Comparison of ENCODE assay signal across 8 cellular contexts in genomic region chr1:221845650-221846371, GRCh38.
A peak's percentile ranks its signal among the peaks of the same experiment; 100 is the strongest.
DNase-seq lines count a peak whose midpoint lies in the region; ATAC-seq, FAIRE-seq and TF ChIP-seq lines count a peak whose summit lies in the region.

No MANE protein-coding gene starts in this region.

- H3K27ac Mint-ChIP-seq in H9 = peak overlapping the region in 1 of 3 experiments; percentile 34; a peak in 1 of 7 replicates
- H3K27ac Mint-ChIP-seq in activated CD4-positive, alpha-beta memory T cell treated with anti-CD3 and anti-CD28 coated beads, Interleukin-2, amount 10 ng/mL, durations not matched to agents 7 days and 5 days = no peak overlapping the region
- H3K27ac Mint-ChIP-seq in glutamatergic neuron (ENCODE audit: unreplicated experiment) = no peak overlapping the region
- no peak overlapping the region for H3K27ac Mint-ChIP-seq in activated T-cell treated with anti-CD3 and anti-CD28 coated beads, Interleukin-2, amount 50 U/mL, for 72 hours

- H2BK15ac ChIP-seq in H9 (ENCODE audit: low read depth, low read length) = no peak overlapping the region
- no peak overlapping the region for H2BK15ac ChIP-seq in H1 (ENCODE audit: low read length)

- no peak for TF ChIP-seq EP300 in H1 (IDR thresholded peaks at IDR 0.05; ENCODE audit: borderline replicate concordance in 1 of 2, low read depth in 2 of 2, low read length in 2 of 2)

- no peaks in the 10 kb centered on the region for H3K36me3 Mint-ChIP-seq in H9 (ENCODE audit: insufficient read depth in 1 of 3, low read depth in 3 of 3)
- H3K36me3 Mint-ChIP-seq in activated CD4-positive, alpha-beta memory T cell treated with anti-CD3 and anti-CD28 coated beads, Interleukin-2, amount 10 ng/mL, durations not matched to agents 7 days and 5 days (ENCODE audit: low read depth) = no peaks in the 10 kb centered on the region
- H3K36me3 Mint-ChIP-seq in glutamatergic neuron (ENCODE audit: unreplicated experiment) = no peaks in the 10 kb centered on the region
- H3K36me3 Mint-ChIP-seq in activated T-cell treated with anti-CD3 and anti-CD28 coated beads, Interleukin-2, amount 50 U/mL, for 72 hours (ENCODE audit: insufficient read depth in 2 of 2) = no peaks in the 10 kb centered on the region

- H3K4me3 Mint-ChIP-seq in H9 = no peak overlapping the region
- no peak overlapping the region for H3K4me3 Mint-ChIP-seq in activated CD4-positive, alpha-beta memory T cell treated with anti-CD3 and anti-CD28 coated beads, Interleukin-2, amount 10 ng/mL, durations not matched to agents 7 days and 5 days
- no peak overlapping the region for H3K4me3 Mint-ChIP-seq in glutamatergic neuron (ENCODE audit: unreplicated experiment)
- H3K4me3 Mint-ChIP-seq in activated T-cell treated with anti-CD3 and anti-CD28 coated beads, Interleukin-2, amount 50 U/mL, for 72 hours = no peak overlapping the region

- FAIRE-seq in H1 (lab: Jason Lieb, UNC) = no peak

- H2BK120ac ChIP-seq in H9 (ENCODE audit: low read depth, low read length, poor library complexity, severe bottlenecking) (no peak overlapping the region), H1 (replicated peaks; ENCODE audit: low read depth, low read length) (no peak overlapping the region)

- no peak overlapping the region for H3T11ph ChIP-seq in H9 (ENCODE audit: low read length)

- CTCF ChIA-PET in H1 (lab: Charles Lee; ENCODE audit: partially characterized antibody) = interaction anchor here (0.7 to 2.1 kb wide), 8 partner anchors 9 to 368 kb away, joined by 3 to 6 read pairs (median 3); partner anchors contain the start of gene DUSP10
- CTCF ChIA-PET in activated CD4-positive, alpha-beta memory T cell treated with anti-CD3 and anti-CD28 coated beads, Interleukin-2, amount 10 ng/mL, durations not matched to agents 7 days and 5 days (lab: Charles Lee) = no interaction called here

- H3K56ac ChIP-seq in H9 (ENCODE audit: insufficient read length, low read depth, low read length) = no peak overlapping the region
- H3K56ac ChIP-seq in H1 (replicated peaks; ENCODE audit: insufficient read length, low read depth, low read length) = no peak overlapping the region

- H3K23ac ChIP-seq in H9 (ENCODE audit: insufficient read length, low read depth, low read length) (no peak overlapping the region), H1 (ENCODE audit: insufficient read length) (no peak overlapping the region)

- no peak overlapping the region for H3K4ac ChIP-seq in H9 (ENCODE audit: low read depth, low read length)
- no peak overlapping the region for H3K4ac ChIP-seq in H1 (replicated peaks; ENCODE audit: insufficient read length, low read depth, low read length)

- H3K18ac ChIP-seq in H9 (ENCODE audit: insufficient read length, low read depth, low read length) (no peak overlapping the region), H1 (ENCODE audit: extremely low read depth, low read length) (no peak overlapping the region)

- TF ChIP-seq CTCF in H9 (conservative IDR thresholded peaks at IDR 0.05) = no peak
- TF ChIP-seq CTCF in H1 (IDR thresholded peaks at IDR 0.05; ENCODE audit: control extremely low read depth in 1 of 3, insufficient read depth in 1 of 3, low read depth in 1 of 3, low read length in 3 of 3) = no peak
- no peak for TF ChIP-seq CTCF in glutamatergic neuron (IDR thresholded peaks at IDR 0.05; ENCODE audit: partially characterized antibody, unreplicated experiment)

- DNase-seq in H9 = peak; percentile 36
- peak; percentile 36 for DNase-seq in NCI-H510A treated with DMSO at 0.1 percent for 48 hours (lab: John Stamatoyannopoulos, UW)
- DNase-seq in H1 (ENCODE audit: low read depth in 1 of 2, low spot score in 2 of 2) = no peak
- DNase-seq in renal cortical epithelial cell (ENCODE audit: low read depth) = peak; percentile 84
- DNase-seq in activated CD4-positive, alpha-beta memory T cell treated with anti-CD3 and anti-CD28 coated beads, Interleukin-2, amount 10 ng/mL, durations not matched to agents 7 days and 5 days = no peak
- no peak for DNase-seq in D341Med (ENCODE audit: low spot score)
- no peak for DNase-seq in glutamatergic neuron
- no peak for DNase-seq in activated T-cell treated with anti-CD3 and anti-CD28 coated beads, Interleukin-2, amount 50 U/mL, for 72 hours

- H3K27me3 Mint-ChIP-seq in H9 (ENCODE audit: low read depth) = no peaks in the 10 kb centered on the region
- H3K27me3 Mint-ChIP-seq in activated CD4-positive, alpha-beta memory T cell treated with anti-CD3 and anti-CD28 coated beads, Interleukin-2, amount 10 ng/mL, durations not matched to agents 7 days and 5 days = no peaks in the 10 kb centered on the region
- H3K27me3 Mint-ChIP-seq in glutamatergic neuron (ENCODE audit: unreplicated experiment) = peaks cover 5% of the 10 kb centered on the region
- peaks cover 9% of the 10 kb centered on the region for H3K27me3 Mint-ChIP-seq in activated T-cell treated with anti-CD3 and anti-CD28 coated beads, Interleukin-2, amount 50 U/mL, for 72 hours (ENCODE audit: low read depth)

- H2BK12ac ChIP-seq in H9 (ENCODE audit: insufficient read length, low read depth, low read length) (no peak overlapping the region), H1 (ENCODE audit: low read depth, low read length) (no peak overlapping the region)

- H3K4me3 ChIP-seq in H1 (ENCODE audit: extremely low read depth in 1 of 4, insufficient read depth in 2 of 4, low read depth in 3 of 4, low read length in 4 of 4) = no peak overlapping the region

- H2BK5ac ChIP-seq in H9 (ENCODE audit: insufficient read length, low read length) (no peak overlapping the region), H1 (ENCODE audit: low read depth, low read length) (no peak overlapping the region)

- H2AFZ ChIP-seq in H9 (ENCODE audit: low read length) = no peak overlapping the region
- no peak overlapping the region for H2AFZ ChIP-seq in H1 (ENCODE audit: low read length)

- H4K8ac ChIP-seq in H9 (replicated peaks; ENCODE audit: insufficient read length, low read depth, low read length) (no peak overlapping the region), H1 (ENCODE audit: extremely low read depth, insufficient read depth, low read length) (no peak overlapping the region)

- TF ChIP-seq POLR2A in H1 (IDR thresholded peaks at IDR 0.05; ENCODE audit: control extremely low read depth in 1 of 2, low read depth in 2 of 2, low read length in 2 of 2) = no peak

- H3K27ac ChIP-seq in H9 (ENCODE audit: insufficient read length, low read depth, low read length) (no peak overlapping the region), H1 (ENCODE audit: low read depth, low read length) (no peak overlapping the region)

- H3K27me3 ChIP-seq in H9 (ENCODE audit: insufficient read depth, low read length) (no peaks in the 10 kb centered on the region), H1 (replicated peaks in 1 of 4; ENCODE audit: control insufficient read depth in 3 of 4, extremely low read depth in 1 of 4, insufficient read depth in 3 of 4, low read length in 3 of 4) (peaks cover 0 to 1% (median 0%) of the 10 kb centered on the region in 4 experiments; a peak in 1 of 7 replicates)

- H3K23me2 ChIP-seq in H9 (ENCODE audit: insufficient read length, low read depth, low read length, poor library complexity, severe bottlenecking) (no peaks in the 10 kb centered on the region), H1 (ENCODE audit: low read depth, low read length) (peaks cover 2% of the 10 kb centered on the region; the same call in 1 of the 2 replicates)

- no peaks in the 10 kb centered on the region for H3K4me1 ChIP-seq in H9 (ENCODE audit: insufficient read depth, low read length)
- no peaks in the 10 kb centered on the region for H3K4me1 ChIP-seq in H1 (replicated peaks in 1 of 4; ENCODE audit: control insufficient read depth in 3 of 4, insufficient read depth in 4 of 4, low read length in 3 of 4)

- no peak overlapping the region for H3K9ac ChIP-seq in H9 (ENCODE audit: extremely low read depth, insufficient read length, low read length)
- no peak overlapping the region for H3K9ac ChIP-seq in H1 (replicated peaks in 1 of 4; ENCODE audit: extremely low read depth in 1 of 4, low read depth in 3 of 4, low read length in 3 of 4)

- H3K9me3 Mint-ChIP-seq in H9 = no peaks in the 10 kb centered on the region
- no peaks in the 10 kb centered on the region for H3K9me3 Mint-ChIP-seq in activated CD4-positive, alpha-beta memory T cell treated with anti-CD3 and anti-CD28 coated beads, Interleukin-2, amount 10 ng/mL, durations not matched to agents 7 days and 5 days
- H3K9me3 Mint-ChIP-seq in glutamatergic neuron (ENCODE audit: unreplicated experiment) = no peaks in the 10 kb centered on the region
- no peaks in the 10 kb centered on the region for H3K9me3 Mint-ChIP-seq in activated T-cell treated with anti-CD3 and anti-CD28 coated beads, Interleukin-2, amount 50 U/mL, for 72 hours

- ATAC-seq in activated T-cell treated with anti-CD3 and anti-CD28 coated beads, Interleukin-2, amount 50 U/mL, for 72 hours (replicated peaks in 1 of 2) = no peak

- H3K36me3 ChIP-seq in H1 (ENCODE audit: control insufficient read depth in 2 of 4, insufficient read depth in 4 of 4, low read length in 3 of 4) = no peaks in the 10 kb centered on the region

- H3K14ac ChIP-seq in H9 (ENCODE audit: insufficient read depth, low read length) = no peak overlapping the region
- no peak overlapping the region for H3K14ac ChIP-seq in H1 (ENCODE audit: insufficient read length)

- H2AK5ac ChIP-seq in H9 (ENCODE audit: insufficient read length, low read length) (no peak overlapping the region), H1 (ENCODE audit: low read depth, low read length) (no peak overlapping the region)

- H2BK20ac ChIP-seq in H9 (ENCODE audit: low read depth, low read length, poor library complexity, severe bottlenecking) = no peak overlapping the region
- 0 out of 2 replicates have a peak overlapping the region, but pooled peaks have one; percentile 8 for H2BK20ac ChIP-seq in H1 (ENCODE audit: low read length)

- no peaks in the 10 kb centered on the region for H3K79me1 ChIP-seq in H9 (ENCODE audit: insufficient read depth, low read depth, low read length, poor library complexity, severe bottlenecking)
- H3K79me1 ChIP-seq in H1 (ENCODE audit: low read depth, low read length) = no peaks in the 10 kb centered on the region

- POLR2A ChIA-PET in H1 (lab: Charles Lee; ENCODE audit: partially characterized antibody) = no interaction called here
- POLR2A ChIA-PET in activated CD4-positive, alpha-beta memory T cell treated with anti-CD3 and anti-CD28 coated beads, Interleukin-2, amount 10 ng/mL, durations not matched to agents 7 days and 5 days (lab: Charles Lee) = interaction anchor here (1.1 kb wide), 1 partner anchor 104 kb away, joined by 3 read pairs; the partner anchor contains the start of gene DUSP10

- H3K4me1 Mint-ChIP-seq in H9 (peaks cover 2 to 6% of the 10 kb centered on the region in 2 experiments; a peak in 2 of 4 replicates), glutamatergic neuron (ENCODE audit: low read depth, unreplicated experiment) (no peaks in the 10 kb centered on the region)
- H3K4me1 Mint-ChIP-seq in activated CD4-positive, alpha-beta memory T cell treated with anti-CD3 and anti-CD28 coated beads, Interleukin-2, amount 10 ng/mL, durations not matched to agents 7 days and 5 days = peaks cover 11% of the 10 kb centered on the region
- H3K4me1 Mint-ChIP-seq in activated T-cell treated with anti-CD3 and anti-CD28 coated beads, Interleukin-2, amount 50 U/mL, for 72 hours (ENCODE audit: low read depth) = peaks cover 11% of the 10 kb centered on the region

- no peaks in the 10 kb centered on the region for H4K20me1 ChIP-seq in H9 (ENCODE audit: control insufficient read depth, insufficient read depth, insufficient read length)
- no peaks in the 10 kb centered on the region for H4K20me1 ChIP-seq in H1 (replicated peaks in 1 of 2; ENCODE audit: control insufficient read depth in 1 of 2, insufficient read depth in 2 of 2, low read length in 2 of 2)

- no peaks in the 10 kb centered on the region for H3K79me2 ChIP-seq in H9 (ENCODE audit: insufficient read depth, low read length)
- H3K79me2 ChIP-seq in H1 (ENCODE audit: control insufficient read depth in 1 of 2, insufficient read depth in 2 of 2, low read length in 2 of 2) = no peaks in the 10 kb centered on the region

- H4K5ac ChIP-seq in H9 (ENCODE audit: insufficient read length, low read depth, low read length) = no peak overlapping the region
- H4K5ac ChIP-seq in H1 (ENCODE audit: insufficient read length, low read depth, low read length) = no peak overlapping the region

- TF ChIP-seq RAD21 in H1 (IDR thresholded peaks at IDR 0.05 in 1 of 2, conservative IDR thresholded peaks at IDR 0.05 in 1 of 2; ENCODE audit: low read depth in 2 of 2, low read length in 2 of 2) = no peak

- H4K91ac ChIP-seq in H9 (ENCODE audit: insufficient read length, low read depth, low read length) (no peak overlapping the region), H1 (replicated peaks; ENCODE audit: insufficient read length, low read length) (peak overlapping the region; percentile 25)

- H3K9me3 ChIP-seq in H9 (ENCODE audit: control insufficient read depth, low read depth, low read length) = no peaks in the 10 kb centered on the region
- H3K9me3 ChIP-seq in H1 (ENCODE audit: insufficient read depth in 2 of 2, low read depth in 1 of 2, low read length in 1 of 2) = no peaks in the 10 kb centered on the region

- no peak overlapping the region for H3K4me2 ChIP-seq in H9 (ENCODE audit: insufficient read depth, insufficient read length, low read length)
- H3K4me2 ChIP-seq in H1 (ENCODE audit: insufficient read depth in 1 of 2, low read depth in 2 of 2, low read length in 2 of 2) = no peak overlapping the region

- WGBS in H9 (ENCODE audit: extremely low coverage, insufficient read length, low lambda C conversion rate) = no CpG with 5 or more reads among the region's 9 CpGs
- 88% methylated on average over 9 of the region's 9 CpGs; no CpG with 5 or more reads in 1 of the 2 experiments for WGBS in H1 (ENCODE audit: extremely low coverage in 1 of 2, insufficient coverage in 1 of 2, insufficient read length in 1 of 2, insufficient replicate concordance in 2 of 2, low coverage in 1 of 2, low lambda C conversion rate in 2 of 2, missing lambda C conversion rate in 1 of 2), 2 experiments

Comparison
In these comparisons a context has a peak if more than half of its experiments do, and no peak if none do; other contexts are left out.
1. DNase-seq: peak in H9 (single experiment), NCI-H510A treated with DMSO at 0.1 percent for 48 hours (single experiment) and renal cortical epithelial cell (single experiment); none in H1 (0 of 2), activated CD4-positive, alpha-beta memory T cell treated with anti-CD3 and anti-CD28 coated beads, Interleukin-2, amount 10 ng/mL, durations not matched to agents 7 days and 5 days (single experiment), D341Med (single experiment), glutamatergic neuron (single experiment) and activated T-cell treated with anti-CD3 and anti-CD28 coated beads, Interleukin-2, amount 50 U/mL, for 72 hours (0 of 2).